8 cellular contexts compared by ENCODE assay signal in genomic region chr6:111361648-111362047, GRCh38.
DNase-seq lines count a peak whose midpoint lies in the region; ATAC-seq and TF ChIP-seq lines count a peak whose summit lies in the region.

No MANE protein-coding gene starts in this region.

- ATAC-seq in Right ventricle myocardium inferior (no peak), Panc1 (peak; percentile 85)

- peak; percentile 69 for TF ChIP-seq RAD21 in neural cell (conservative IDR thresholded peaks at IDR 0.05)

- CTCF ChIA-PET in Panc1 (lab: Charles Lee), result interaction anchor here (0.6 kb wide), 3 partner anchors 11 to 117 kb away, joined by 3 to 10 read pairs (median 5); no protein-coding TSS in a partner anchor

- in situ Hi-C loops in Panc1 (cut with HindIII; ENCODE audit: low pct_unique_long_range_greater_than_20kb, low sequenced_read_pairs), result no loop called here

- H3K4me2 ChIP-seq in neural cell (ENCODE audit: low read length), result no peak overlapping the region

- H3K9me2 ChIP-seq in neural cell (ENCODE audit: insufficient read depth, low read length), result no peaks in the 10 kb centered on the region

- no peaks in the 10 kb centered on the region for H3F3A ChIP-seq in neural cell (ENCODE audit: insufficient read depth, low read length, poor library complexity, severe bottlenecking)

- DNase-seq in cardiac muscle cell (ENCODE audit: low read depth in 1 of 2, low spot score in 1 of 2) (peak; percentile 64 to 66), Right ventricle myocardium inferior (ENCODE audit: missing footprints) (no peak), Panc1 (ENCODE audit: low read depth, low spot score) (peak; percentile 17), erythroblast (lab: John Stamatoyannopoulos, UW) (peak; percentile 10 to 52), cortex of kidney (lab: John Stamatoyannopoulos, UW) (no peak), GOT3 (lab: John Stamatoyannopoulos, UW) (no peak), NCI-H2029 treated with DMSO at 0.1 percent for 48 hours (lab: John Stamatoyannopoulos, UW) (no peak)

- peaks cover 6% of the 10 kb centered on the region for H3K36me3 ChIP-seq in cardiac muscle cell
- peaks cover 23% of the 10 kb centered on the region for H3K36me3 ChIP-seq in Panc1 (ENCODE audit: control insufficient read depth, insufficient read depth, low read length)
- no peaks in the 10 kb centered on the region for H3K36me3 ChIP-seq in neural cell (ENCODE audit: insufficient read depth, low read length)

- H3K27me3 ChIP-seq in cardiac muscle cell (no peaks in the 10 kb centered on the region), Panc1 (ENCODE audit: control insufficient read depth, insufficient read depth, low read length) (no peaks in the 10 kb centered on the region), neural cell (ENCODE audit: insufficient read depth, low read depth, low read length) (no peaks in the 10 kb centered on the region)

- H3K4me1 ChIP-seq in cardiac muscle cell (ENCODE audit: low read depth) (peaks cover 4% of the 10 kb centered on the region), Panc1 (ENCODE audit: control insufficient read depth, insufficient read depth, low read length) (no peaks in the 10 kb centered on the region; the same call in 1 of the 2 replicates)

- no peaks in the 10 kb centered on the region for H3K9me3 ChIP-seq in cardiac muscle cell (ENCODE audit: low read depth)
- no peaks in the 10 kb centered on the region for H3K9me3 ChIP-seq in Panc1 (ENCODE audit: control insufficient read depth, insufficient read depth, low read depth, low read length)
- H3K9me3 ChIP-seq in neural cell (ENCODE audit: low read length), result no peaks in the 10 kb centered on the region

- POLR2A ChIA-PET in Panc1 (lab: Charles Lee), result no interaction called here

- TF ChIP-seq POLR2A in erythroblast (IDR thresholded peaks at IDR 0.05; ENCODE audit: low read length), result no peak

- no peak overlapping the region for H3K9ac ChIP-seq in neural cell (ENCODE audit: low read length)

- intact Hi-C loops in Right ventricle myocardium inferior (cut with DNase I) (loop anchor here (10.0 kb wide), 1 partner anchor 283 kb away; no protein-coding TSS in a partner anchor), Panc1 (cut with micrococcal nuclease; ENCODE audit: unreplicated experiment) (loop anchor here (2.0 kb wide), 1 partner anchor 117 kb away; no protein-coding TSS in a partner anchor)

- H3K79me2 ChIP-seq in neural cell (replicated peaks; ENCODE audit: insufficient read depth, low read length), result no peaks in the 10 kb centered on the region

- H3K27ac ChIP-seq in cardiac muscle cell (peak overlapping the region; percentile 49), Panc1 (ENCODE audit: low read length) (no peak overlapping the region), neural cell (ENCODE audit: low read length) (no peak overlapping the region)

- no peak for TF ChIP-seq EP300 in neural cell (conservative IDR thresholded peaks at IDR 0.05; ENCODE audit: poor library complexity, severe bottlenecking)

- H2AFZ ChIP-seq in neural cell (ENCODE audit: low read depth, low read length), result no peak overlapping the region

- BruUV-seq in Panc1 (replicated peaks; lab: Mats Ljungman, UMichigan), result TSS peak; percentile 1

- H4K20me1 ChIP-seq in neural cell (ENCODE audit: insufficient read depth), result no peaks in the 10 kb centered on the region

- TF ChIP-seq CTCF in cardiac muscle cell (IDR thresholded peaks at IDR 0.05; ENCODE audit: low read depth, low read length) (peak; percentile 63), Panc1 (IDR thresholded peaks at IDR 0.05) (peak; percentile 78), neural cell (IDR thresholded peaks at IDR 0.05; ENCODE audit: poor library complexity, severe bottlenecking) (peak; percentile 65)

- no peak overlapping the region for H3K4me3 ChIP-seq in cardiac muscle cell
- no peak overlapping the region for H3K4me3 ChIP-seq in Panc1 (ENCODE audit: low read depth in 2 of 2, low read length in 2 of 2)
- no peak overlapping the region for H3K4me3 ChIP-seq in neural cell (ENCODE audit: low read length)

TF ChIP-seq in neural cell, 6 proteins besides CTCF, POLR2A, EP300 and RAD21:
- no peak for TF ChIP-seq TAF1 (IDR thresholded peaks at IDR 0.05; ENCODE audit: low read depth)
- TF ChIP-seq SMC3 (conservative IDR thresholded peaks at IDR 0.05; ENCODE audit: poor library complexity), result peak; percentile 76
TF ChIP-seq in neural cell: peak in this region for 1.

Comparison
In these comparisons a context has a peak if more than half of its experiments do, and no peak if none do; other contexts are left out.
1. DNase-seq: peak in cardiac muscle cell (2 of 2), Panc1 (single experiment) and erythroblast (2 of 2); none in Right ventricle myocardium inferior (single experiment), cortex of kidney (single experiment), GOT3 (single experiment) and NCI-H2029 treated with DMSO at 0.1 percent for 48 hours (single experiment).
2. Peak in every context shown above with its lines, with median percentiles within 50 percentile points of each other: CTCF ChIP-seq.